In genomic region chr11:14261094-14261493, GRCh38 we compare ENCODE assay signal across 24 cellular contexts.
DNase-seq lines count a peak whose midpoint lies in the region; ATAC-seq and TF ChIP-seq lines count a peak whose summit lies in the region.
"Had no signal": no experiment of that assay in that cellular context is flagged by ENCODE, and none has a peak within 500 bp of the region (broad histone marks: within the 10 kb centered on the region; RNA-seq: fewer than 3 reads in every experiment).

No MANE protein-coding gene starts in this region.

- no peaks in the 10 kb centered on the region for H3K9me3 Mint-ChIP-seq in activated CD8-positive, alpha-beta T cell treated with anti-CD3 and anti-CD28 coated beads, Interleukin-2, amount 10 ng/mL, durations not matched to agents 7 days and 5 days (ENCODE audit: insufficient read depth)
- peaks cover 1% of the 10 kb centered on the region for H3K9me3 Mint-ChIP-seq in activated CD8-positive, alpha-beta T cell treated with anti-CD3 and anti-CD28 coated beads for 36 hours
- H3K9me3 Mint-ChIP-seq in endodermal cell: no peaks in the 10 kb centered on the region

- WGBS in right cardiac atrium: 57% methylated on average over 4 of the region's 4 CpGs
- 81 to 88% methylated on average over 2 to 4 of the region's 4 CpGs for WGBS in endodermal cell (ENCODE audit: insufficient coverage in 1 of 2, insufficient read length in 1 of 2), 2 experiments

- POLR2A ChIA-PET in activated CD8-positive, alpha-beta T cell treated with anti-CD3 and anti-CD28 coated beads, Interleukin-2, amount 10 ng/mL, durations not matched to agents 7 days and 5 days (lab: Charles Lee): no interaction called here
- POLR2A ChIA-PET in activated CD8-positive, alpha-beta T cell treated with anti-CD3 and anti-CD28 coated beads for 36 hours (lab: Charles Lee): interaction anchor here (0.5 to 0.8 kb wide), 3 partner anchors 10 to 554 kb away, joined by 3 to 4 read pairs (median 3); no protein-coding TSS in a partner anchor

- no peaks in the 10 kb centered on the region for H3K4me1 Mint-ChIP-seq in activated CD8-positive, alpha-beta T cell treated with anti-CD3 and anti-CD28 coated beads, Interleukin-2, amount 10 ng/mL, durations not matched to agents 7 days and 5 days (ENCODE audit: low read depth)
- no peaks in the 10 kb centered on the region for H3K4me1 Mint-ChIP-seq in activated CD8-positive, alpha-beta T cell treated with anti-CD3 and anti-CD28 coated beads for 36 hours (ENCODE audit: low read depth)
- peaks cover 7% of the 10 kb centered on the region for H3K4me1 Mint-ChIP-seq in endodermal cell

- H3K9me3 ChIP-seq in right cardiac atrium (ENCODE audit: control insufficient read depth, low read length) (no peaks in the 10 kb centered on the region), endodermal cell (ENCODE audit: control insufficient read depth, low read length) (no peaks in the 10 kb centered on the region)
- H3K9me3 ChIP-seq: MG63 had no signal

- peak; percentile 16 for DNase-seq in activated CD8-positive, alpha-beta T cell treated with anti-CD3 and anti-CD28 coated beads, Interleukin-2, amount 10 ng/mL, durations not matched to agents 7 days and 5 days
- no peak for DNase-seq in activated CD8-positive, alpha-beta T cell treated with anti-CD3 and anti-CD28 coated beads for 36 hours
- DNase-seq in caudate nucleus (lab: John Stamatoyannopoulos, UW): no peak
- peak in 1 of 3 donors; percentile 76 for DNase-seq in right cardiac atrium
- DNase-seq in omental fat pad (ENCODE audit: low spot score): no peak
- no peak for DNase-seq in endodermal cell
- DNase-seq in SKM-1 treated with dmso at 0.1 percent for 144 hours (lab: John Stamatoyannopoulos, UW; ENCODE audit: unreplicated experiment): no peak
- DNase-seq: C1 segment of cervical spinal cord; Calu3; CD8-positive, alpha-beta T cell; DMS153; HCEC 1CT; MG63; NCI-H1417 treated with DMSO at 0.1 percent for 48 hours; NCI-H187 treated with DMSO at 0.1 percent for 48 hours; NCI-H2107; NCI-H446 treated with DMSO at 0.1 percent for 48 hours; NCI-H526 treated with DMSO at 0.1 percent for 48 hours; SHP77 had no signal

- no peak overlapping the region for H3K9ac ChIP-seq in endodermal cell (ENCODE audit: extremely low read depth, low read length, poor library complexity, severe bottlenecking)

- ATAC-seq in activated CD8-positive, alpha-beta T cell treated with anti-CD3 and anti-CD28 coated beads, Interleukin-2, amount 10 ng/mL, durations not matched to agents 7 days and 5 days: no peak
- ATAC-seq in activated CD8-positive, alpha-beta T cell treated with anti-CD3 and anti-CD28 coated beads for 36 hours: no peak
- ATAC-seq in right cardiac atrium (peak; percentile 60 to 64), omental fat pad (ENCODE audit: low FRiP score) (no peak)
- ATAC-seq: CD8-positive, alpha-beta T cell; HepG2; K562 had no signal

- H3K27ac Mint-ChIP-seq in activated CD8-positive, alpha-beta T cell treated with anti-CD3 and anti-CD28 coated beads, Interleukin-2, amount 10 ng/mL, durations not matched to agents 7 days and 5 days: no peak overlapping the region
- no peak overlapping the region for H3K27ac Mint-ChIP-seq in activated CD8-positive, alpha-beta T cell treated with anti-CD3 and anti-CD28 coated beads for 36 hours
- no peak overlapping the region for H3K27ac Mint-ChIP-seq in endodermal cell
- H3K27ac Mint-ChIP-seq: CD8-positive, alpha-beta T cell had no signal

- intact Hi-C loops in activated CD8-positive, alpha-beta T cell treated with anti-CD3 and anti-CD28 coated beads for 36 hours (cut with micrococcal nuclease): no loop called here
- intact Hi-C loops in right cardiac atrium (cut with DNase I): no loop called here

- H3K36me3 Mint-ChIP-seq in activated CD8-positive, alpha-beta T cell treated with anti-CD3 and anti-CD28 coated beads, Interleukin-2, amount 10 ng/mL, durations not matched to agents 7 days and 5 days (ENCODE audit: low read depth): peaks cover 16% of the 10 kb centered on the region
- peaks cover 15% of the 10 kb centered on the region for H3K36me3 Mint-ChIP-seq in activated CD8-positive, alpha-beta T cell treated with anti-CD3 and anti-CD28 coated beads for 36 hours (ENCODE audit: low read depth)
- H3K36me3 Mint-ChIP-seq in endodermal cell (ENCODE audit: low read depth): peaks cover 12% of the 10 kb centered on the region

- TF ChIP-seq CTCF in activated CD8-positive, alpha-beta T cell treated with anti-CD3 and anti-CD28 coated beads for 36 hours (IDR thresholded peaks at IDR 0.05): no peak
- TF ChIP-seq CTCF in omental fat pad (IDR thresholded peaks at IDR 0.05): no peak
- TF ChIP-seq CTCF in endodermal cell (conservative IDR thresholded peaks at IDR 0.05): no peak

- no peaks in the 10 kb centered on the region for H3K27me3 Mint-ChIP-seq in activated CD8-positive, alpha-beta T cell treated with anti-CD3 and anti-CD28 coated beads, Interleukin-2, amount 10 ng/mL, durations not matched to agents 7 days and 5 days (ENCODE audit: low read depth)
- H3K27me3 Mint-ChIP-seq in activated CD8-positive, alpha-beta T cell treated with anti-CD3 and anti-CD28 coated beads for 36 hours: no peaks in the 10 kb centered on the region
- peaks cover 42% of the 10 kb centered on the region for H3K27me3 Mint-ChIP-seq in endodermal cell (ENCODE audit: insufficient read depth)

- peaks cover 2% of the 10 kb centered on the region for H3K4me1 ChIP-seq in right cardiac atrium (ENCODE audit: control insufficient read depth, insufficient read depth, low read length)
- no peaks in the 10 kb centered on the region for H3K4me1 ChIP-seq in endodermal cell (ENCODE audit: control insufficient read depth, insufficient read depth, low read length)

- H3K27ac ChIP-seq in caudate nucleus (ENCODE audit: low read depth, low read length): peak overlapping the region; percentile 19
- peak overlapping the region; percentile 15 for H3K27ac ChIP-seq in right cardiac atrium (ENCODE audit: low read length)
- H3K27ac ChIP-seq in temporal lobe (ENCODE audit: low read depth, low read length): peak overlapping the region; percentile 29
- no peak overlapping the region for H3K27ac ChIP-seq in endodermal cell (ENCODE audit: low read depth, low read length)
- H3K27ac ChIP-seq: 22Rv1, HL-60 had no signal

- H3K27me3 ChIP-seq in right cardiac atrium (ENCODE audit: control insufficient read depth, insufficient read depth): no peaks in the 10 kb centered on the region
- peaks cover 57% of the 10 kb centered on the region for H3K27me3 ChIP-seq in endodermal cell (ENCODE audit: control insufficient read depth, insufficient read depth, low read length, poor library complexity, severe bottlenecking)
- H3K27me3 ChIP-seq: MG63 had no signal

- H3K4me3 Mint-ChIP-seq in activated CD8-positive, alpha-beta T cell treated with anti-CD3 and anti-CD28 coated beads, Interleukin-2, amount 10 ng/mL, durations not matched to agents 7 days and 5 days: no peak overlapping the region
- no peak overlapping the region for H3K4me3 Mint-ChIP-seq in activated CD8-positive, alpha-beta T cell treated with anti-CD3 and anti-CD28 coated beads for 36 hours
- no peak overlapping the region for H3K4me3 Mint-ChIP-seq in endodermal cell
- H3K4me3 Mint-ChIP-seq: CD8-positive, alpha-beta T cell had no signal

- peaks cover 6% of the 10 kb centered on the region for H3K36me3 ChIP-seq in endodermal cell (ENCODE audit: control insufficient read depth, insufficient read depth, low read length)

- H3K4me3 ChIP-seq in right cardiac atrium (ENCODE audit: low read length): no peak overlapping the region
- no peak overlapping the region for H3K4me3 ChIP-seq in endodermal cell (ENCODE audit: low read length)
- H3K4me3 ChIP-seq: K562, MG63 had no signal

- CTCF ChIA-PET in activated CD8-positive, alpha-beta T cell treated with anti-CD3 and anti-CD28 coated beads, Interleukin-2, amount 10 ng/mL, durations not matched to agents 7 days and 5 days (lab: Charles Lee): no interaction called here
- CTCF ChIA-PET in activated CD8-positive, alpha-beta T cell treated with anti-CD3 and anti-CD28 coated beads for 36 hours (lab: Charles Lee): interaction anchor here (1.1 to 1.2 kb wide), 2 partner anchors 188 to 194 kb away, joined by 3 to 4 read pairs; no protein-coding TSS in a partner anchor

Comparison
In these comparisons a context has a peak if more than half of its experiments do, and no peak if none do; other contexts are left out.
1. ATAC-seq: peak in right cardiac atrium (2 of 2); none in activated CD8-positive, alpha-beta T cell treated with anti-CD3 and anti-CD28 coated beads, Interleukin-2, amount 10 ng/mL, durations not matched to agents 7 days and 5 days (single experiment), activated CD8-positive, alpha-beta T cell treated with anti-CD3 and anti-CD28 coated beads for 36 hours (single experiment) and omental fat pad (single experiment).